8 cellular contexts compared by ENCODE assay signal in genomic region chr18:77000527-77000926, GRCh38.
A peak's percentile ranks its signal among the peaks of the same experiment; 100 is the strongest.
DNase-seq lines count a peak whose midpoint lies in the region; ATAC-seq lines count a peak whose summit lies in the region.

No MANE protein-coding gene starts in this region.

- ATAC-seq in stimulated activated naive CD8-positive, alpha-beta T cell treated with anti-CD3 and anti-CD28 coated beads, Interleukin-15, Interleukin-2, amounts not matched to agents 100 U/mL and 50 U/mL, for 24 hours, result no peak
- no peak for ATAC-seq in GM21367 (IDR thresholded peaks at IDR 0.05; ENCODE audit: unreplicated experiment)

- peak; percentile 46 for DNase-seq in NCI-H748 (lab: John Stamatoyannopoulos, UW; ENCODE audit: unreplicated experiment)
- no peak for DNase-seq in NCI-H748 treated with DMSO at 0.1 percent for 48 hours (lab: John Stamatoyannopoulos, UW)
- DNase-seq in Kasumi-1 (lab: John Stamatoyannopoulos, UW), result peak; percentile 44 to 52
- peak; percentile 46 for DNase-seq in activated CD4-positive, CD25-positive, alpha-beta regulatory T cell treated with anti-CD3 and anti-CD28 coated beads, Interleukin-2, amount 50 U/mL, for 72 hours
- peak; percentile 32 for DNase-seq in dedifferentiated amniotic fluid mesenchymal stem cell (ENCODE audit: extremely low spot score)
- DNase-seq in medulla oblongata (ENCODE audit: extremely low spot score), result peak; percentile 76
- DNase-seq in stimulated activated naive CD8-positive, alpha-beta T cell treated with anti-CD3 and anti-CD28 coated beads, Interleukin-15, Interleukin-2, amounts not matched to agents 100 U/mL and 50 U/mL, for 24 hours, result peak; percentile 66
